ENCODE assay signal across 1 cellular context in genomic region chr4:85126991-85127591, GRCh38.
TF ChIP-seq lines count a peak whose summit lies in the region.

No MANE protein-coding gene starts in this region.

TF ChIP-seq in GM23338, 12 proteins besides CTCF, POLR2A, EP300 and RAD21 (continued from another document):
- no peak for TF ChIP-seq ZNF462 (CRISPR knock-in tag; IDR thresholded peaks at IDR 0.05)
- no peak for TF ChIP-seq ZNF331 (CRISPR knock-in tag; IDR thresholded peaks at IDR 0.05; ENCODE audit: low read depth)
- TF ChIP-seq EZH2 (IDR thresholded peaks at IDR 0.05; ENCODE audit: low read depth, unreplicated experiment) = no peak
- no peak for TF ChIP-seq CREB1 (CRISPR knock-in tag; IDR thresholded peaks at IDR 0.05; ENCODE audit: low read depth)
- TF ChIP-seq NANOG (IDR thresholded peaks at IDR 0.05; ENCODE audit: borderline replicate concordance) = no peak
